In the genomic region with DNA sequence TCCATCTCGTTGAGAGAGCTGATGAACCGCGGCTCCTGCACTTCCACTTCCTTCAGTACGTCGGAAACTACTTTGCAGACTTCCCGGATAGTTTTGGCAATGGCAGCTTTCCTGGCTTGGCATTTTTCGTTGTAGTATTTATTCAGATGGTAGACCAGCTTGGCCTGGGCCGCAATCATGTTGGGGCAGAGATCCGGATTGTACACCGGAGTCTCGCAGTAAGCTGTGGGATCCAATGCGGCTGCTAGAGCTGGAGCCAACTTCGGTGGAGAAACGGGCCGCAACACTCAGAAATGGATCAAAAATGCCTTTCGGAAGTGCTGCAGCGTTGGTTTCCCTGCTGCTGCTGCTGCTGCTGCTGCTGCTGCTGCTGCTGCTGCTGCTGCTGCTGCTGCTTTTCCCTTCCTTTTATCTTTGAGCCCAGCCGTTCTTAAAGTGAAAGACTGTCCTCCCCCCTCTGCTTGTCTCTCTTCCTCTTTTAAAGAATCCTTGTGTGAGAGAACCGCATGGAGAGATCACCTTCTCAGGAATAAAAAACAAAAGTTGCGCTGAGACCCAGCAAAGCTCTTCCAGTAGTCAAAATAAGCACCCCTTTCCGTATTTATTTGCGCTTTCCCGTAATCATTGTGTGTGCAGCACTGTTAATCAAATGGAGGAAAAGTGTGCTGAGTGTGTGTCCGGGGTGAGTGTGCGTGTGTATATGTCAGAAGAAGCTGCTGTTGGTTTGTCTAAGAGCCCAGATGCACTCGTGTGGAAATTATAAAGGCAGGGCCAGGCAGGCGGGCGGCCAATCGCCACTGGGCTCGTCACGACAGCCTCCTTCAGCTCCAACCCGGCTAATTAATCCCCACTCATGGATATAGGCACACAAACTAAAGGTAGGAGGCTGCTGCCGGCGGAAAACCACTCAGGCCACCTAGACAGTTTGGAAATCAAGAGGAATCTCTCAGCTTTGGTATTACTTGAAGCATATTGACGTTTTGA, we compare ENCODE assay signal across 9 cellular contexts. TPM values are rescaled to one million over a fixed set of nuclear protein-coding genes. Genes with fewer than 3 reads are reported as not detected.
A peak's percentile ranks its signal among the peaks of the same experiment; 100 is the strongest.
DNase-seq lines count a peak whose midpoint lies in the region; ATAC-seq and TF ChIP-seq lines count a peak whose summit lies in the region.
"Had no signal": no experiment of that assay in that cellular context is flagged by ENCODE, and none has a peak within 500 bp of the region (broad histone marks: within the 10 kb centered on the region; RNA-seq: fewer than 3 reads in every experiment).

A gene (minus strand): TSS at position 730 of the 984 bp plus-strand sequence. CDS start 551 bp downstream, at position 179.

- H3K9me3 ChIP-seq in MM.1S (replicated peaks; ENCODE audit: insufficient read depth, low read length) (no peaks in the 10 kb centered on the region), left ventricle myocardium inferior (replicated peaks) (no peaks in the 10 kb centered on the region), uterus (no peaks in the 10 kb centered on the region)

- H3K9me3 Mint-ChIP-seq in activated T-helper 17 cell treated with anti-CD3 and anti-CD28 coated beads, Interleukin-2, amount 50 U/mL, for 72 hours = peaks cover 4% of the 10 kb centered on the region

- no peaks in the 10 kb centered on the region for H3F3A ChIP-seq in MM.1S (ENCODE audit: insufficient read depth, low read length)

- H3K4me1 ChIP-seq in MM.1S (ENCODE audit: low read length) (no peaks in the 10 kb centered on the region), left ventricle myocardium inferior (peaks cover 9% of the 10 kb centered on the region), uterus (no peaks in the 10 kb centered on the region)

- H3K9ac ChIP-seq in MM.1S (ENCODE audit: low read length) = peak within 1 kb of the TSS; percentile 20; the same call in 1 of the 2 replicates

- H3K9me2 ChIP-seq in MM.1S (replicated peaks; ENCODE audit: insufficient read depth, low read length) = no peaks in the 10 kb centered on the region

- peak within 1 kb of the TSS; percentile 62; the same call in 1 of the 2 replicates for H3K4me2 ChIP-seq in MM.1S (ENCODE audit: low read depth, low read length)

- TF ChIP-seq CTCF in MM.1S (IDR thresholded peaks at IDR 0.05; ENCODE audit: low read length) = no peak
- no peak for TF ChIP-seq CTCF in left ventricle myocardium inferior (IDR thresholded peaks at IDR 0.05; ENCODE audit: borderline replicate concordance)
- TF ChIP-seq CTCF in uterus (IDR thresholded peaks at IDR 0.05) = no peak

- H3K4me3 Mint-ChIP-seq in activated T-helper 17 cell treated with anti-CD3 and anti-CD28 coated beads, Interleukin-2, amount 50 U/mL, for 72 hours = peak within 1 kb of the TSS; percentile 65

- peaks cover 22% of the 10 kb centered on the region for H3K36me3 Mint-ChIP-seq in activated T-helper 17 cell treated with anti-CD3 and anti-CD28 coated beads, Interleukin-2, amount 50 U/mL, for 72 hours (ENCODE audit: low read depth)

- no peak for TF ChIP-seq POLR2A in uterus (IDR thresholded peaks at IDR 0.05)

- no peak for ATAC-seq in activated T-helper 17 cell treated with anti-CD3 and anti-CD28 coated beads, Interleukin-2, amount 50 U/mL, for 72 hours (replicated peaks)
- no peak for ATAC-seq in HG03571 (IDR thresholded peaks at IDR 0.05; ENCODE audit: unreplicated experiment)

- H3K27me3 ChIP-seq in MM.1S (replicated peaks; ENCODE audit: insufficient read depth, low read length) (no peaks in the 10 kb centered on the region), left ventricle myocardium inferior (ENCODE audit: low read depth) (no peaks in the 10 kb centered on the region), uterus (no peaks in the 10 kb centered on the region)

- H3K36me3 ChIP-seq in MM.1S (replicated peaks; ENCODE audit: insufficient read depth, low read length) = no peaks in the 10 kb centered on the region
- peaks cover 3% of the 10 kb centered on the region for H3K36me3 ChIP-seq in left ventricle myocardium inferior
- no peaks in the 10 kb centered on the region for H3K36me3 ChIP-seq in uterus

- H3K27ac Mint-ChIP-seq in activated T-helper 17 cell treated with anti-CD3 and anti-CD28 coated beads, Interleukin-2, amount 50 U/mL, for 72 hours = no peak within 1 kb of the TSS

- no peak within 1 kb of the TSS for H3K27ac ChIP-seq in MM.1S (ENCODE audit: low read length)
- peak within 1 kb of the TSS; percentile 63 for H3K27ac ChIP-seq in left ventricle myocardium inferior (replicated peaks)
- H3K27ac ChIP-seq in uterus = no peak within 1 kb of the TSS

- no peaks in the 10 kb centered on the region for H3K79me2 ChIP-seq in MM.1S (ENCODE audit: low read length)

- intact Hi-C loops in left ventricle myocardium inferior (cut with micrococcal nuclease) (no loop called here), posterior vena cava (cut with DNase I) (loop anchor here in 1 of 2 donors (10.0 kb wide), 1 partner anchor 479 kb away; no protein-coding TSS in a partner anchor), uterus (cut with DNase I; ENCODE audit: low total_unique reads) (no loop called here)

- H3K27me3 Mint-ChIP-seq in activated T-helper 17 cell treated with anti-CD3 and anti-CD28 coated beads, Interleukin-2, amount 50 U/mL, for 72 hours = peaks cover 49% of the 10 kb centered on the region

- peak; percentile 54 for DNase-seq in DMS 273 treated with DMSO at 0.1 percent for 48 hours (lab: John Stamatoyannopoulos, UW)
- DNase-seq in MM.1S = no peak
- no peak for DNase-seq in left ventricle myocardium inferior
- peak; percentile 72 for DNase-seq in posterior vena cava (ENCODE audit: low spot score)
- no peak for DNase-seq in GF-D8 (lab: John Stamatoyannopoulos, UW)
- DNase-seq in uterus = no peak

- H4K20me1 ChIP-seq in MM.1S (ENCODE audit: insufficient read depth, low read length) = no peaks in the 10 kb centered on the region

- peaks cover 10% of the 10 kb centered on the region for H3K4me1 Mint-ChIP-seq in activated T-helper 17 cell treated with anti-CD3 and anti-CD28 coated beads, Interleukin-2, amount 50 U/mL, for 72 hours

- H2AFZ ChIP-seq in MM.1S (ENCODE audit: low read length) = peak within 1 kb of the TSS; percentile 70

- peak within 1 kb of the TSS; percentile 65 for H3K4me3 ChIP-seq in MM.1S (ENCODE audit: low read length)
- H3K4me3 ChIP-seq in left ventricle myocardium inferior = peak within 1 kb of the TSS; percentile 68
- H3K4me3 ChIP-seq in uterus = peak within 1 kb of the TSS in 1 of 2 donors; percentile 23

RNA-seq across cellular contexts. Expression of the gene that starts here (rescaled TPM):
- not detected for total RNA-seq in activated T-helper 17 cell treated with anti-CD3 and anti-CD28 coated beads, Interleukin-2, amount 50 U/mL, for 72 hours
- 0.47 TPM for total RNA-seq in left ventricle myocardium inferior
- under 1 TPM; 0.14 to 0.46 TPM for total RNA-seq in posterior vena cava
- 1 to 10 TPM in 1 of 4 donors, not detected in 3; 1.1 TPM for total RNA-seq in uterus
- total RNA-seq: lung microvascular endothelial cell had no signal

Comparison
In these comparisons a context has a peak if more than half of its experiments do, and no peak if none do; other contexts are left out.
1. Peak in DNase-seq in posterior vena cava; RNA of the gene not detected or under 1 TPM.